ENCODE assay signal across 22 cellular contexts in the genomic region with DNA sequence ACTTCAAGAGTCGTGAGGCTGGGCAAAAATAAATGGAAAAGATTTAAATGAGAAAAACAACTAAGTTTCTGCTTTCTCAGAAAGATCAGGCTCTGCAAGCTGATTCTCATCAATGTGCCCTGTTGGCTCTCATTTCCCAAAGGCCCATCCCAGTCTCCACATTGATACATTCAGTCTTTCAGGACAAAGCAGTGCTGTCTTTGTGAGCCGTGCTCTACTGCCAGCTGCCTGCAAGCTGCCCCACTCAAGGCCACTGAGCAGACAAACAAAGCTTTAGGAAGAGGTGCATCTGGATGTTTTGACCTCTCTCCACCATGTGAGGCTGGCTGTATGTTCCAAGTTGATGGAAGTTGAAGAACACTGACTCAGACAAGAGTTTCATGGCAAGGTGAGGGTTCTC. TPM values are rescaled to one million over a fixed set of nuclear protein-coding genes. Genes with fewer than 3 reads are reported as not detected.
DNase-seq lines count a peak whose midpoint lies in the region; ATAC-seq and TF ChIP-seq lines count a peak whose summit lies in the region.
"Had no signal": no experiment of that assay in that cellular context is flagged by ENCODE, and none has a peak within 500 bp of the region (broad histone marks: within the 10 kb centered on the region; RNA-seq: fewer than 3 reads in every experiment).

No MANE protein-coding gene starts in this region.

- no peaks in the 10 kb centered on the region for H3K9me2 ChIP-seq in GM23338 (ENCODE audit: insufficient read depth)

- H3K36me3 ChIP-seq in GM23338 (ENCODE audit: insufficient read depth) = no peaks in the 10 kb centered on the region
- H3K36me3 ChIP-seq: HAP-1 had no signal

- H3K4me1 ChIP-seq in GM23338 (ENCODE audit: insufficient read depth) = no peaks in the 10 kb centered on the region
- H3K4me1 ChIP-seq: A549, HAP-1 had no signal

- H3F3A ChIP-seq in GM23338 (replicated peaks; ENCODE audit: low read depth) = no peaks in the 10 kb centered on the region

- H3K27ac ChIP-seq in GM23338 (ENCODE audit: low read depth) = no peak overlapping the region
- H3K27ac ChIP-seq: A549 had no signal

- H2AFZ ChIP-seq in GM23338 = peak overlapping the region; percentile 74; the same call in 1 of the 2 replicates

- ATAC-seq in GM23338 = no peak; the same call in 2 of the 3 replicates
- no peak for ATAC-seq in HG03095 (IDR thresholded peaks at IDR 0.05; ENCODE audit: unreplicated experiment)
- ATAC-seq: A549 had no signal

- no peaks in the 10 kb centered on the region for H3K79me2 ChIP-seq in GM23338 (replicated peaks; ENCODE audit: insufficient read depth)

- H4K20me1 ChIP-seq in GM23338 (replicated peaks; ENCODE audit: insufficient read depth) = no peaks in the 10 kb centered on the region

- H3K27me3 ChIP-seq in GM23338 (ENCODE audit: insufficient read depth) = no peaks in the 10 kb centered on the region

- H3K27ac Mint-ChIP-seq in GM23338 (no peak overlapping the region), nephron progenitor cell (no peak overlapping the region)
- H3K27ac Mint-ChIP-seq: CD4-positive, alpha-beta memory T cell had no signal

- H3K4me3 ChIP-seq in GM23338 = no peak overlapping the region
- H3K4me3 ChIP-seq: A549, HAP-1 had no signal

- no peak for TF ChIP-seq CTCF in GM23338 (conservative IDR thresholded peaks at IDR 0.05; ENCODE audit: low read depth in 2 of 2)
- TF ChIP-seq CTCF in nephron progenitor cell (IDR thresholded peaks at IDR 0.05) = no peak

- H3K36me3 Mint-ChIP-seq in GM23338 (ENCODE audit: low read depth) (no peaks in the 10 kb centered on the region), nephron progenitor cell (ENCODE audit: low read depth) (no peaks in the 10 kb centered on the region)
- H3K36me3 Mint-ChIP-seq: CD4-positive, alpha-beta memory T cell had no signal

- H3K4me3 Mint-ChIP-seq in GM23338 (no peak overlapping the region), nephron progenitor cell (no peak overlapping the region)
- H3K4me3 Mint-ChIP-seq: CD4-positive, alpha-beta memory T cell had no signal

- DNase-seq in NCI-H345 (lab: John Stamatoyannopoulos, UW) = peak; percentile 25
- no peak for DNase-seq in NCI-H345 treated with DMSO at 0.1 percent for 48 hours (lab: John Stamatoyannopoulos, UW; ENCODE audit: unreplicated experiment)
- peak; percentile 3 for DNase-seq in GM23338 (ENCODE audit: low spot score)
- DNase-seq in medulla oblongata (ENCODE audit: extremely low spot score) = peak; percentile 52
- no peak for DNase-seq in nephron progenitor cell
- DNase-seq in NCI-H510A (lab: John Stamatoyannopoulos, UW) = no peak
- DNase-seq: 8988T; ACHN; AML-193; Calu3; CD4-positive, alpha-beta memory T cell; COR-L47; DMS53; DMS79 treated with DMSO at 0.1 percent for 48 hours; GF-D8; GOT3 had no signal

- H3K4me1 Mint-ChIP-seq in GM23338 = no peaks in the 10 kb centered on the region; the same call in 2 of the 3 replicates
- H3K4me1 Mint-ChIP-seq in nephron progenitor cell = no peaks in the 10 kb centered on the region
- H3K4me1 Mint-ChIP-seq: CD4-positive, alpha-beta memory T cell had no signal

- no peak overlapping the region for H3K4me2 ChIP-seq in GM23338
- H3K4me2 ChIP-seq: A549 had no signal

- H3K27me3 Mint-ChIP-seq in GM23338 (ENCODE audit: insufficient read depth, low read depth, poor library complexity) (peaks cover 4% of the 10 kb centered on the region), nephron progenitor cell (ENCODE audit: low read depth, poor library complexity) (peaks cover 4% of the 10 kb centered on the region)
- H3K27me3 Mint-ChIP-seq: CD4-positive, alpha-beta memory T cell had no signal

- no peaks in the 10 kb centered on the region for H3K9me3 Mint-ChIP-seq in GM23338
- H3K9me3 Mint-ChIP-seq in nephron progenitor cell = no peaks in the 10 kb centered on the region

TF ChIP-seq in GM23338, 12 proteins besides CTCF, POLR2A, EP300 and RAD21 (continues in another document):
- TF ChIP-seq NANOG (IDR thresholded peaks at IDR 0.05; ENCODE audit: borderline replicate concordance) = no peak
- TF ChIP-seq REST (IDR thresholded peaks at IDR 0.05; ENCODE audit: unreplicated experiment) = no peak
- TF ChIP-seq ZNF462 (CRISPR knock-in tag; IDR thresholded peaks at IDR 0.05) = no peak
- TF ChIP-seq ZNF114 (CRISPR knock-in tag; IDR thresholded peaks at IDR 0.05) = no peak
- no peak for TF ChIP-seq STAT1 (IDR thresholded peaks at IDR 0.05; ENCODE audit: unreplicated experiment)
- no peak for TF ChIP-seq JUNB (IDR thresholded peaks at IDR 0.05; ENCODE audit: unreplicated experiment)

RNA-seq across cellular contexts. Expression of gene FSHR, which starts 48.8 kb away (rescaled TPM):
- total RNA-seq in GM23338 (2014; rRNA removed; shearing (Covaris generic)) = not detected in 2 replicates
- not detected in 2 replicates for polyA plus RNA-seq in GM23338 (2016; fragmentation: Nextera tagmentation; extraction: Ambion mirVana)
- total RNA-seq: Calu3; CD4-positive, alpha-beta memory T cell; Daoy; G401 had no signal
- polyA plus RNA-seq: A549; BJ; CD4-positive, alpha-beta memory T cell had no signal

Comparison
In these comparisons a context has a peak if more than half of its experiments do, and no peak if none do; other contexts are left out.
1. DNase-seq: peak in NCI-H345 (single experiment), GM23338 (single experiment) and medulla oblongata (single experiment); none in NCI-H345 treated with DMSO at 0.1 percent for 48 hours (single experiment), nephron progenitor cell (single experiment) and NCI-H510A (single experiment).